ENCODE assay signal across 1 cellular context in the genomic region with DNA sequence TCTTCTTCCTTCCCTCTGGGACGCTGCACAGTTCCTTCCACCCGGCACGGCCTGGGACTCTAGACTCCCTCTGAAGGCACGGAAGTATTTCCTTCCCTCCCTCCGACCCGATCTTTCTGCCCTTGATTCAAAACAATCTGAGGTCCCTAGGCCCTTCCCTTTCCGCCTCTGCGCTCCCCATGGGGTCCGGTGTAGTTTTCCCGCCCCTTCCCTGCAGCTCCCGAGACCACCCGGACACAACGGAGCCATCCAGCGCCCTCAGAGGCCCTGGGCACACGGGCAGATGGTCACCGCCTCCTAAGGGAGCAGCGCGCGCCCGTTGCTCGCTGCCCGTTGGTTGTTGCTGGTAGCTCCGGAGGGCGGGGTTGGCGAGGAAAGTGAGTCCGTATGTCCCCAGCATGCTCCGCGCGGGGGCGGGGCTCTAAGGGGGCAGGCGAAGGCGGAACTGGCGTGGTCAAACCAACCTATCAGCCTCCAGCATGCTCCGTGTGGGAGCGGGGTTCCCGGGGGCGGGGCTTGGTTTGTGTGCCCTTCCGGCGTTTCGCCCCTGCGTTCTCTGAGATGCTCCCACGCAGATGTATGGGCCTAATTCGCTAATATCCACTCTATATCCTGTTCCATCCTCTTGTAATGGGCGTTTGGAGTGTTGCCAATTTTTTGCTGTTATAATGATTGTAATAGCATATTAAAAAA.
TF ChIP-seq lines count a peak whose summit lies in the region.

No MANE protein-coding gene starts in this region.

TF ChIP-seq in WTC11, 78 proteins besides CTCF, POLR2A, EP300 and RAD21 (continued from another document and continues in another):
- TF ChIP-seq, protein P1, sequence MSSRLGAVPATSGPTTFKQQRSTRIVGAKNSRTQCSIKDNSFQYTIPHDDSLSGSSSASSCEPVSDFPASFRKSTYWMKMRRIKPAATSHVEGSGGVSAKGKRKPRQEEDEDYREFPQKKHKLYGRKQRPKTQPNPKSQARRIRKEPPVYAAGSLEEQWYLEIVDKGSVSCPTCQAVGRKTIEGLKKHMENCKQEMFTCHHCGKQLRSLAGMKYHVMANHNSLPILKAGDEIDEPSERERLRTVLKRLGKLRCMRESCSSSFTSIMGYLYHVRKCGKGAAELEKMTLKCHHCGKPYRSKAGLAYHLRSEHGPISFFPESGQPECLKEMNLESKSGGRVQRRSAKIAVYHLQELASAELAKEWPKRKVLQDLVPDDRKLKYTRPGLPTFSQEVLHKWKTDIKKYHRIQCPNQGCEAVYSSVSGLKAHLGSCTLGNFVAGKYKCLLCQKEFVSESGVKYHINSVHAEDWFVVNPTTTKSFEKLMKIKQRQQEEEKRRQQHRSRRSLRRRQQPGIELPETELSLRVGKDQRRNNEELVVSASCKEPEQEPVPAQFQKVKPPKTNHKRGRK (CRISPR knock-in tag; IDR thresholded peaks at IDR 0.05; ENCODE audit: borderline replicate concordance), result no peak
- TF ChIP-seq NFYB (CRISPR knock-in tag; conservative IDR thresholded peaks at IDR 0.05; ENCODE audit: low read depth) (peak; percentile 46), FOXK1 (CRISPR knock-in tag; IDR thresholded peaks at IDR 0.05) (peak; percentile 89), SP1 (CRISPR knock-in tag; conservative IDR thresholded peaks at IDR 0.05) (peak; percentile 95), CBFB (CRISPR knock-in tag; IDR thresholded peaks at IDR 0.05; ENCODE audit: low read depth) (peak; percentile 34; the same call in 1 of the 2 replicates), ZNF396 (CRISPR knock-in tag; IDR thresholded peaks at IDR 0.05; ENCODE audit: borderline replicate concordance) (no peak), EMX1 (CRISPR knock-in tag; IDR thresholded peaks at IDR 0.05) (no peak), HMGA2 (CRISPR knock-in tag; IDR thresholded peaks at IDR 0.05) (no peak), SMAD4 (CRISPR knock-in tag; IDR thresholded peaks at IDR 0.05) (no peak), ZNF232 (CRISPR knock-in tag; IDR thresholded peaks at IDR 0.05) (peak; percentile 91), TCF7 (CRISPR knock-in tag; IDR thresholded peaks at IDR 0.05; ENCODE audit: low read depth) (no peak), ETV6 (CRISPR knock-in tag; IDR thresholded peaks at IDR 0.05) (peak; percentile 66), TEAD1 (CRISPR knock-in tag; IDR thresholded peaks at IDR 0.05) (0 out of 2 replicates have a peak, but pooled peaks have one; percentile 45), ELF4 (CRISPR knock-in tag; IDR thresholded peaks at IDR 0.05; ENCODE audit: low read depth) (no peak), FOXP1 (CRISPR knock-in tag; IDR thresholded peaks at IDR 0.05; ENCODE audit: borderline replicate concordance) (peak; percentile 88; the same call in 1 of the 2 replicates), SOX15 (CRISPR knock-in tag; IDR thresholded peaks at IDR 0.05) (no peak), MXD4 (CRISPR knock-in tag; IDR thresholded peaks at IDR 0.05; ENCODE audit: borderline replicate concordance) (no peak), TP53 (CRISPR knock-in tag; IDR thresholded peaks at IDR 0.05) (0 out of 2 replicates have a peak, but pooled peaks have one; percentile 55), NR2C2 (CRISPR knock-in tag; IDR thresholded peaks at IDR 0.05) (no peak), ZNF416 (CRISPR knock-in tag; IDR thresholded peaks at IDR 0.05) (no peak)
- TF ChIP-seq, protein P2, sequence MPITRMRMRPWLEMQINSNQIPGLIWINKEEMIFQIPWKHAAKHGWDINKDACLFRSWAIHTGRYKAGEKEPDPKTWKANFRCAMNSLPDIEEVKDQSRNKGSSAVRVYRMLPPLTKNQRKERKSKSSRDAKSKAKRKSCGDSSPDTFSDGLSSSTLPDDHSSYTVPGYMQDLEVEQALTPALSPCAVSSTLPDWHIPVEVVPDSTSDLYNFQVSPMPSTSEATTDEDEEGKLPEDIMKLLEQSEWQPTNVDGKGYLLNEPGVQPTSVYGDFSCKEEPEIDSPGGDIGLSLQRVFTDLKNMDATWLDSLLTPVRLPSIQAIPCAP (CRISPR knock-in tag; IDR thresholded peaks at IDR 0.05), result no peak
- TF ChIP-seq, protein P3, sequence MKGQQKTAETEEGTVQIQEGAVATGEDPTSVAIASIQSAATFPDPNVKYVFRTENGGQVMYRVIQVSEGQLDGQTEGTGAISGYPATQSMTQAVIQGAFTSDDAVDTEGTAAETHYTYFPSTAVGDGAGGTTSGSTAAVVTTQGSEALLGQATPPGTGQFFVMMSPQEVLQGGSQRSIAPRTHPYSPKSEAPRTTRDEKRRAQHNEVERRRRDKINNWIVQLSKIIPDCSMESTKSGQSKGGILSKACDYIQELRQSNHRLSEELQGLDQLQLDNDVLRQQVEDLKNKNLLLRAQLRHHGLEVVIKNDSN (CRISPR knock-in tag; IDR thresholded peaks at IDR 0.05), result no peak
- TF ChIP-seq, protein P4, sequence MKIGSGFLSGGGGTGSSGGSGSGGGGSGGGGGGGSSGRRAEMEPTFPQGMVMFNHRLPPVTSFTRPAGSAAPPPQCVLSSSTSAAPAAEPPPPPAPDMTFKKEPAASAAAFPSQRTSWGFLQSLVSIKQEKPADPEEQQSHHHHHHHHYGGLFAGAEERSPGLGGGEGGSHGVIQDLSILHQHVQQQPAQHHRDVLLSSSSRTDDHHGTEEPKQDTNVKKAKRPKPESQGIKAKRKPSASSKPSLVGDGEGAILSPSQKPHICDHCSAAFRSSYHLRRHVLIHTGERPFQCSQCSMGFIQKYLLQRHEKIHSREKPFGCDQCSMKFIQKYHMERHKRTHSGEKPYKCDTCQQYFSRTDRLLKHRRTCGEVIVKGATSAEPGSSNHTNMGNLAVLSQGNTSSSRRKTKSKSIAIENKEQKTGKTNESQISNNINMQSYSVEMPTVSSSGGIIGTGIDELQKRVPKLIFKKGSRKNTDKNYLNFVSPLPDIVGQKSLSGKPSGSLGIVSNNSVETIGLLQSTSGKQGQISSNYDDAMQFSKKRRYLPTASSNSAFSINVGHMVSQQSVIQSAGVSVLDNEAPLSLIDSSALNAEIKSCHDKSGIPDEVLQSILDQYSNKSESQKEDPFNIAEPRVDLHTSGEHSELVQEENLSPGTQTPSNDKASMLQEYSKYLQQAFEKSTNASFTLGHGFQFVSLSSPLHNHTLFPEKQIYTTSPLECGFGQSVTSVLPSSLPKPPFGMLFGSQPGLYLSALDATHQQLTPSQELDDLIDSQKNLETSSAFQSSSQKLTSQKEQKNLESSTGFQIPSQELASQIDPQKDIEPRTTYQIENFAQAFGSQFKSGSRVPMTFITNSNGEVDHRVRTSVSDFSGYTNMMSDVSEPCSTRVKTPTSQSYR (CRISPR knock-in tag; IDR thresholded peaks at IDR 0.05), result no peak
- TF ChIP-seq, protein P5, sequence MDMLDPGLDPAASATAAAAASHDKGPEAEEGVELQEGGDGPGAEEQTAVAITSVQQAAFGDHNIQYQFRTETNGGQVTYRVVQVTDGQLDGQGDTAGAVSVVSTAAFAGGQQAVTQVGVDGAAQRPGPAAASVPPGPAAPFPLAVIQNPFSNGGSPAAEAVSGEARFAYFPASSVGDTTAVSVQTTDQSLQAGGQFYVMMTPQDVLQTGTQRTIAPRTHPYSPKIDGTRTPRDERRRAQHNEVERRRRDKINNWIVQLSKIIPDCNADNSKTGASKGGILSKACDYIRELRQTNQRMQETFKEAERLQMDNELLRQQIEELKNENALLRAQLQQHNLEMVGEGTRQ (CRISPR knock-in tag; IDR thresholded peaks at IDR 0.05), result peak; percentile 48
- TF ChIP-seq, protein P6, sequence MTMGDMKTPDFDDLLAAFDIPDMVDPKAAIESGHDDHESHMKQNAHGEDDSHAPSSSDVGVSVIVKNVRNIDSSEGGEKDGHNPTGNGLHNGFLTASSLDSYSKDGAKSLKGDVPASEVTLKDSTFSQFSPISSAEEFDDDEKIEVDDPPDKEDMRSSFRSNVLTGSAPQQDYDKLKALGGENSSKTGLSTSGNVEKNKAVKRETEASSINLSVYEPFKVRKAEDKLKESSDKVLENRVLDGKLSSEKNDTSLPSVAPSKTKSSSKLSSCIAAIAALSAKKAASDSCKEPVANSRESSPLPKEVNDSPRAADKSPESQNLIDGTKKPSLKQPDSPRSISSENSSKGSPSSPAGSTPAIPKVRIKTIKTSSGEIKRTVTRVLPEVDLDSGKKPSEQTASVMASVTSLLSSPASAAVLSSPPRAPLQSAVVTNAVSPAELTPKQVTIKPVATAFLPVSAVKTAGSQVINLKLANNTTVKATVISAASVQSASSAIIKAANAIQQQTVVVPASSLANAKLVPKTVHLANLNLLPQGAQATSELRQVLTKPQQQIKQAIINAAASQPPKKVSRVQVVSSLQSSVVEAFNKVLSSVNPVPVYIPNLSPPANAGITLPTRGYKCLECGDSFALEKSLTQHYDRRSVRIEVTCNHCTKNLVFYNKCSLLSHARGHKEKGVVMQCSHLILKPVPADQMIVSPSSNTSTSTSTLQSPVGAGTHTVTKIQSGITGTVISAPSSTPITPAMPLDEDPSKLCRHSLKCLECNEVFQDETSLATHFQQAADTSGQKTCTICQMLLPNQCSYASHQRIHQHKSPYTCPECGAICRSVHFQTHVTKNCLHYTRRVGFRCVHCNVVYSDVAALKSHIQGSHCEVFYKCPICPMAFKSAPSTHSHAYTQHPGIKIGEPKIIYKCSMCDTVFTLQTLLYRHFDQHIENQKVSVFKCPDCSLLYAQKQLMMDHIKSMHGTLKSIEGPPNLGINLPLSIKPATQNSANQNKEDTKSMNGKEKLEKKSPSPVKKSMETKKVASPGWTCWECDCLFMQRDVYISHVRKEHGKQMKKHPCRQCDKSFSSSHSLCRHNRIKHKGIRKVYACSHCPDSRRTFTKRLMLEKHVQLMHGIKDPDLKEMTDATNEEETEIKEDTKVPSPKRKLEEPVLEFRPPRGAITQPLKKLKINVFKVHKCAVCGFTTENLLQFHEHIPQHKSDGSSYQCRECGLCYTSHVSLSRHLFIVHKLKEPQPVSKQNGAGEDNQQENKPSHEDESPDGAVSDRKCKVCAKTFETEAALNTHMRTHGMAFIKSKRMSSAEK (CRISPR knock-in tag; IDR thresholded peaks at IDR 0.05; ENCODE audit: borderline replicate concordance), result no peak
- TF ChIP-seq, protein P7, sequence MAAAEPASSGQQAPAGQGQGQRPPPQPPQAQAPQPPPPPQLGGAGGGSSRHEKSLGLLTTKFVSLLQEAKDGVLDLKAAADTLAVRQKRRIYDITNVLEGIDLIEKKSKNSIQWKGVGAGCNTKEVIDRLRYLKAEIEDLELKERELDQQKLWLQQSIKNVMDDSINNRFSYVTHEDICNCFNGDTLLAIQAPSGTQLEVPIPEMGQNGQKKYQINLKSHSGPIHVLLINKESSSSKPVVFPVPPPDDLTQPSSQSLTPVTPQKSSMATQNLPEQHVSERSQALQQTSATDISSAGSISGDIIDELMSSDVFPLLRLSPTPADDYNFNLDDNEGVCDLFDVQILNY (CRISPR knock-in tag; IDR thresholded peaks at IDR 0.05), result peak; percentile 87
- TF ChIP-seq, protein P8, sequence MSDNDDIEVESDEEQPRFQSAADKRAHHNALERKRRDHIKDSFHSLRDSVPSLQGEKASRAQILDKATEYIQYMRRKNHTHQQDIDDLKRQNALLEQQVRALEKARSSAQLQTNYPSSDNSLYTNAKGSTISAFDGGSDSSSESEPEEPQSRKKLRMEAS (CRISPR knock-in tag; IDR thresholded peaks at IDR 0.05), result peak; percentile 96
- TF ChIP-seq, protein P9, sequence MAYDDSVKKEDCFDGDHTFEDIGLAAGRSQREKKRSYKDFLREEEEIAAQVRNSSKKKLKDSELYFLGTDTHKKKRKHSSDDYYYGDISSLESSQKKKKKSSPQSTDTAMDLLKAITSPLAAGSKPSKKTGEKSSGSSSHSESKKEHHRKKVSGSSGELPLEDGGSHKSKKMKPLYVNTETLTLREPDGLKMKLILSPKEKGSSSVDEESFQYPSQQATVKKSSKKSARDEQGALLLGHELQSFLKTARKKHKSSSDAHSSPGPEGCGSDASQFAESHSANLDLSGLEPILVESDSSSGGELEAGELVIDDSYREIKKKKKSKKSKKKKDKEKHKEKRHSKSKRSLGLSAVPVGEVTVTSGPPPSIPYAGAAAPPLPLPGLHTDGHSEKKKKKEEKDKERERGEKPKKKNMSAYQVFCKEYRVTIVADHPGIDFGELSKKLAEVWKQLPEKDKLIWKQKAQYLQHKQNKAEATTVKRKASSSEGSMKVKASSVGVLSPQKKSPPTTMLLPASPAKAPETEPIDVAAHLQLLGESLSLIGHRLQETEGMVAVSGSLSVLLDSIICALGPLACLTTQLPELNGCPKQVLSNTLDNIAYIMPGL (CRISPR knock-in tag; IDR thresholded peaks at IDR 0.05), result peak; percentile 55; the same call in 1 of the 2 replicates
- TF ChIP-seq, protein P10, sequence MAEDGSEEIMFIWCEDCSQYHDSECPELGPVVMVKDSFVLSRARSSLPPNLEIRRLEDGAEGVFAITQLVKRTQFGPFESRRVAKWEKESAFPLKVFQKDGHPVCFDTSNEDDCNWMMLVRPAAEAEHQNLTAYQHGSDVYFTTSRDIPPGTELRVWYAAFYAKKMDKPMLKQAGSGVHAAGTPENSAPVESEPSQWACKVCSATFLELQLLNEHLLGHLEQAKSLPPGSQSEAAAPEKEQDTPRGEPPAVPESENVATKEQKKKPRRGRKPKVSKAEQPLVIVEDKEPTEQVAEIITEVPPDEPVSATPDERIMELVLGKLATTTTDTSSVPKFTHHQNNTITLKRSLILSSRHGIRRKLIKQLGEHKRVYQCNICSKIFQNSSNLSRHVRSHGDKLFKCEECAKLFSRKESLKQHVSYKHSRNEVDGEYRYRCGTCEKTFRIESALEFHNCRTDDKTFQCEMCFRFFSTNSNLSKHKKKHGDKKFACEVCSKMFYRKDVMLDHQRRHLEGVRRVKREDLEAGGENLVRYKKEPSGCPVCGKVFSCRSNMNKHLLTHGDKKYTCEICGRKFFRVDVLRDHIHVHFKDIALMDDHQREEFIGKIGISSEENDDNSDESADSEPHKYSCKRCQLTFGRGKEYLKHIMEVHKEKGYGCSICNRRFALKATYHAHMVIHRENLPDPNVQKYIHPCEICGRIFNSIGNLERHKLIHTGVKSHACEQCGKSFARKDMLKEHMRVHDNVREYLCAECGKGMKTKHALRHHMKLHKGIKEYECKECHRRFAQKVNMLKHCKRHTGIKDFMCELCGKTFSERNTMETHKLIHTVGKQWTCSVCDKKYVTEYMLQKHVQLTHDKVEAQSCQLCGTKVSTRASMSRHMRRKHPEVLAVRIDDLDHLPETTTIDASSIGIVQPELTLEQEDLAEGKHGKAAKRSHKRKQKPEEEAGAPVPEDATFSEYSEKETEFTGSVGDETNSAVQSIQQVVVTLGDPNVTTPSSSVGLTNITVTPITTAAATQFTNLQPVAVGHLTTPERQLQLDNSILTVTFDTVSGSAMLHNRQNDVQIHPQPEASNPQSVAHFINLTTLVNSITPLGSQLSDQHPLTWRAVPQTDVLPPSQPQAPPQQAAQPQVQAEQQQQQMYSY (CRISPR knock-in tag; IDR thresholded peaks at IDR 0.05), result no peak
- TF ChIP-seq, protein P11, sequence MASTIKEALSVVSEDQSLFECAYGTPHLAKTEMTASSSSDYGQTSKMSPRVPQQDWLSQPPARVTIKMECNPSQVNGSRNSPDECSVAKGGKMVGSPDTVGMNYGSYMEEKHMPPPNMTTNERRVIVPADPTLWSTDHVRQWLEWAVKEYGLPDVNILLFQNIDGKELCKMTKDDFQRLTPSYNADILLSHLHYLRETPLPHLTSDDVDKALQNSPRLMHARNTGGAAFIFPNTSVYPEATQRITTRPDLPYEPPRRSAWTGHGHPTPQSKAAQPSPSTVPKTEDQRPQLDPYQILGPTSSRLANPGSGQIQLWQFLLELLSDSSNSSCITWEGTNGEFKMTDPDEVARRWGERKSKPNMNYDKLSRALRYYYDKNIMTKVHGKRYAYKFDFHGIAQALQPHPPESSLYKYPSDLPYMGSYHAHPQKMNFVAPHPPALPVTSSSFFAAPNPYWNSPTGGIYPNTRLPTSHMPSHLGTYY (CRISPR knock-in tag; IDR thresholded peaks at IDR 0.05), result no peak
- TF ChIP-seq, protein P12, sequence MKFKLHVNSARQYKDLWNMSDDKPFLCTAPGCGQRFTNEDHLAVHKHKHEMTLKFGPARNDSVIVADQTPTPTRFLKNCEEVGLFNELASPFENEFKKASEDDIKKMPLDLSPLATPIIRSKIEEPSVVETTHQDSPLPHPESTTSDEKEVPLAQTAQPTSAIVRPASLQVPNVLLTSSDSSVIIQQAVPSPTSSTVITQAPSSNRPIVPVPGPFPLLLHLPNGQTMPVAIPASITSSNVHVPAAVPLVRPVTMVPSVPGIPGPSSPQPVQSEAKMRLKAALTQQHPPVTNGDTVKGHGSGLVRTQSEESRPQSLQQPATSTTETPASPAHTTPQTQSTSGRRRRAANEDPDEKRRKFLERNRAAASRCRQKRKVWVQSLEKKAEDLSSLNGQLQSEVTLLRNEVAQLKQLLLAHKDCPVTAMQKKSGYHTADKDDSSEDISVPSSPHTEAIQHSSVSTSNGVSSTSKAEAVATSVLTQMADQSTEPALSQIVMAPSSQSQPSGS (CRISPR knock-in tag; IDR thresholded peaks at IDR 0.05; ENCODE audit: borderline replicate concordance, low read depth), result no peak
